16 cellular contexts compared by ENCODE assay signal in the genomic region with DNA sequence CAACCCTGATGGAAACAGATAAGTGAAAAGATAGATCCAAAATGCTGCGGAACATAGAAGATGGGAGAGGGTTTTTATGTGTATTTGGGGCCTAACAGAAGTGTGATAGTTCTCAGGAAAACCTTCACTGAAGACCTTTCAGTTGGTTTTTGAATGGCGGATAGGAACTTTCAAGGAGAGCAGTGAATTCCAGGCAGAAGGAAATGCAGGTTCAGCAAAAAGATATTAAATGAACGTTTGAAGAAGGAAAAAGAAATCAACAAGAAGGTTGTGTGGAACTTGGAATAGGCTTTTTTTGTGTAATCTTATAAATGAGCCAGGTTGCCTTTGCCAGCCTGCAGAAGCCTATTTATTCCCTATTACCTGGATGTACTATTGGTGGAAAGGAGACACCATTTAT. TPM values are rescaled to one million over a fixed set of nuclear protein-coding genes. Genes with fewer than 3 reads are reported as not detected.
DNase-seq lines count a peak whose midpoint lies in the region; ATAC-seq, FAIRE-seq and TF ChIP-seq lines count a peak whose summit lies in the region.
"Had no signal": no experiment of that assay in that cellular context is flagged by ENCODE, and none has a peak within 500 bp of the region (broad histone marks: within the 10 kb centered on the region; RNA-seq: fewer than 3 reads in every experiment).

No MANE protein-coding gene starts in this region.

- no TSS peak for BruUV-seq in PC-9 (replicated peaks; lab: Mats Ljungman, UMichigan)

- H4K20me1 ChIP-seq in PC-9 (ENCODE audit: insufficient read depth) (no peaks in the 10 kb centered on the region), fibroblast of lung (ENCODE audit: control insufficient read depth, extremely low read depth, insufficient read depth, low read length) (no peaks in the 10 kb centered on the region)

- CTCF ChIA-PET in PC-9 (lab: Charles Lee): no interaction called here

- H3K4me2 ChIP-seq in PC-9 (peak overlapping the region; percentile 85; the same call in 1 of the 2 replicates), fibroblast of lung (ENCODE audit: extremely low read depth, insufficient read depth, low read length) (peak overlapping the region; percentile 23)

- H3K4me3 ChIP-seq in left ventricle myocardium inferior: peak overlapping the region; percentile 86
- no peak overlapping the region for H3K4me3 ChIP-seq in right cardiac atrium (ENCODE audit: low read length)
- peak overlapping the region; percentile 77; the same call in 1 of the 2 replicates for H3K4me3 ChIP-seq in PC-9
- no peak overlapping the region for H3K4me3 ChIP-seq in fibroblast of lung (replicated peaks in 1 of 4; ENCODE audit: control extremely low read depth in 1 of 4, insufficient read depth in 1 of 4, low read depth in 3 of 4, low read length in 4 of 4)
- H3K4me3 ChIP-seq in small intestine (ENCODE audit: low read depth in 1 of 2, low read length in 2 of 2): no peak overlapping the region

- H3K79me2 ChIP-seq in PC-9 (ENCODE audit: low read depth): peaks cover 52% of the 10 kb centered on the region
- H3K79me2 ChIP-seq in fibroblast of lung (ENCODE audit: control insufficient read depth, insufficient read depth, low read length): peaks cover 45% of the 10 kb centered on the region

- peaks cover 11% of the 10 kb centered on the region for H3K36me3 Mint-ChIP-seq in type B pancreatic cell

- H3K9me2 ChIP-seq in PC-9 (ENCODE audit: insufficient read depth): no peaks in the 10 kb centered on the region

- intact Hi-C loops in left ventricle myocardium inferior (cut with micrococcal nuclease) (no loop called here), right cardiac atrium (cut with DNase I) (no loop called here), PC-9 (cut with micrococcal nuclease; ENCODE audit: unreplicated experiment) (no loop called here)

- no peaks in the 10 kb centered on the region for H3K9me3 ChIP-seq in left ventricle myocardium inferior (replicated peaks)
- no peaks in the 10 kb centered on the region for H3K9me3 ChIP-seq in right cardiac atrium (ENCODE audit: control insufficient read depth, low read length)
- H3K9me3 ChIP-seq in PC-9 (ENCODE audit: insufficient read depth, low read depth): no peaks in the 10 kb centered on the region
- no peaks in the 10 kb centered on the region for H3K9me3 ChIP-seq in fibroblast of lung (ENCODE audit: control insufficient read depth, insufficient read depth, low read depth, low read length)
- H3K9me3 ChIP-seq in small intestine (ENCODE audit: control insufficient read depth, low read depth): no peaks in the 10 kb centered on the region
- H3K9me3 ChIP-seq: HAP-1 had no signal

- FAIRE-seq in small intestine (lab: Jason Lieb, UNC): no peak

- no peaks in the 10 kb centered on the region for H3K9me3 Mint-ChIP-seq in type B pancreatic cell
- H3K9me3 Mint-ChIP-seq: activated T-helper 1 cell treated with anti-CD3 and anti-CD28 coated beads, Interleukin-12 subunit alpha, Interleukin-12 subunit beta, Interleukin-2, Interleukin-4 antibody, amounts not matched to agents 30 ng/mL and 10 ng/mL and 1 ng/mL, durations not matched to agents 14 hours and 24 hours and 36 hours had no signal

- H2AFZ ChIP-seq in PC-9: no peak overlapping the region
- H2AFZ ChIP-seq in fibroblast of lung (ENCODE audit: low read length): no peak overlapping the region
- H2AFZ ChIP-seq: parathyroid adenoma had no signal

- peaks cover 10% of the 10 kb centered on the region for H3F3A ChIP-seq in PC-9 (ENCODE audit: insufficient read depth, low read depth)

- H3K27ac Mint-ChIP-seq in type B pancreatic cell: no peak overlapping the region
- H3K27ac Mint-ChIP-seq: activated T-helper 1 cell treated with anti-CD3 and anti-CD28 coated beads, Interleukin-12 subunit alpha, Interleukin-12 subunit beta, Interleukin-2, Interleukin-4 antibody, amounts not matched to agents 30 ng/mL and 10 ng/mL and 1 ng/mL, durations not matched to agents 14 hours and 24 hours and 36 hours had no signal

- 70% methylated on average over 3 of the region's 3 CpGs for WGBS in right cardiac atrium
- 39 to 70% (median 57%) methylated on average over 3 of the region's 3 CpGs for WGBS in small intestine, 3 donors

- H3K4me1 ChIP-seq in left ventricle myocardium inferior (peaks cover 65% of the 10 kb centered on the region), right cardiac atrium (ENCODE audit: control insufficient read depth, insufficient read depth, low read length) (peaks cover 2% of the 10 kb centered on the region), PC-9 (replicated peaks; ENCODE audit: insufficient read depth) (peaks cover 27% of the 10 kb centered on the region), fibroblast of lung (ENCODE audit: control insufficient read depth, extremely low read depth, insufficient read depth, low read length) (peaks cover 3% of the 10 kb centered on the region), small intestine (ENCODE audit: control insufficient read depth in 2 of 2, insufficient read depth in 1 of 2, low read depth in 1 of 2, low read length in 1 of 2) (peaks cover 0 to 8% of the 10 kb centered on the region in 2 donors)
- H3K4me1 ChIP-seq: parathyroid adenoma had no signal

- POLR2A ChIA-PET in PC-9 (lab: Charles Lee; ENCODE audit: unreplicated experiment): no interaction called here

- no peak overlapping the region for H3K27ac ChIP-seq in left ventricle myocardium inferior (replicated peaks)
- no peak overlapping the region for H3K27ac ChIP-seq in right cardiac atrium (ENCODE audit: low read length)
- no peak overlapping the region for H3K27ac ChIP-seq in PC-9
- no peak overlapping the region for H3K27ac ChIP-seq in fibroblast of lung (ENCODE audit: insufficient read depth, low read length)
- no peak overlapping the region for H3K27ac ChIP-seq in small intestine (ENCODE audit: low read depth in 1 of 2, low read length in 1 of 2)
- H3K27ac ChIP-seq: HL-60, parathyroid adenoma had no signal

- DNase-seq in left ventricle myocardium inferior (no peak), right cardiac atrium (no peak), PC-9 (no peak), fibroblast of lung (ENCODE audit: low read depth in 2 of 2) (no peak), type B pancreatic cell (ENCODE audit: extremely low spot score, unreplicated experiment) (no peak), small intestine (no peak)
- DNase-seq: activated CD4-positive, alpha-beta T cell treated with anti-CD3 and anti-CD28 coated beads for 36 hours; DMS153; NCI-H1694 treated with DMSO at 0.1 percent for 48 hours had no signal

- no peak overlapping the region for H3K9ac ChIP-seq in fibroblast of lung (ENCODE audit: insufficient read depth, low read length)
- H3K9ac ChIP-seq: parathyroid adenoma had no signal

- peaks cover 16% of the 10 kb centered on the region for H3K4me1 Mint-ChIP-seq in type B pancreatic cell (ENCODE audit: unreplicated experiment)

- H3K36me3 ChIP-seq in left ventricle myocardium inferior: no peaks in the 10 kb centered on the region
- no peaks in the 10 kb centered on the region for H3K36me3 ChIP-seq in PC-9 (ENCODE audit: low read depth)
- no peaks in the 10 kb centered on the region for H3K36me3 ChIP-seq in fibroblast of lung (ENCODE audit: control insufficient read depth, insufficient read depth, low read length)
- no peaks in the 10 kb centered on the region for H3K36me3 ChIP-seq in small intestine (ENCODE audit: control insufficient read depth in 2 of 2, insufficient read depth in 2 of 2, low read length in 2 of 2)
- H3K36me3 ChIP-seq: HAP-1 had no signal

- TF ChIP-seq CTCF in left ventricle myocardium inferior (IDR thresholded peaks at IDR 0.05; ENCODE audit: borderline replicate concordance) (no peak), PC-9 (conservative IDR thresholded peaks at IDR 0.05) (no peak), fibroblast of lung (conservative IDR thresholded peaks at IDR 0.05 in 1 of 2, IDR thresholded peaks at IDR 0.05 in 1 of 2; ENCODE audit: low read depth in 1 of 2, low read length in 2 of 2) (no peak), type B pancreatic cell (conservative IDR thresholded peaks at IDR 0.05) (no peak)

- no peak for ATAC-seq in right cardiac atrium
- no peak for ATAC-seq in GM21367 (IDR thresholded peaks at IDR 0.05; ENCODE audit: unreplicated experiment)
- ATAC-seq in HG02759 (IDR thresholded peaks at IDR 0.05; ENCODE audit: unreplicated experiment): no peak
- ATAC-seq: activated CD4-positive, alpha-beta T cell treated with anti-CD3 and anti-CD28 coated beads for 36 hours; Panc1 had no signal

- peak overlapping the region; percentile 96 for H3K4me3 Mint-ChIP-seq in type B pancreatic cell

- H3K27me3 Mint-ChIP-seq in type B pancreatic cell: no peaks in the 10 kb centered on the region
- H3K27me3 Mint-ChIP-seq: activated CD4-positive, alpha-beta T cell treated with anti-CD3 and anti-CD28 coated beads for 36 hours had no signal

- H3K27me3 ChIP-seq in left ventricle myocardium inferior (ENCODE audit: low read depth): no peaks in the 10 kb centered on the region
- no peaks in the 10 kb centered on the region for H3K27me3 ChIP-seq in right cardiac atrium (ENCODE audit: control insufficient read depth, insufficient read depth)
- no peaks in the 10 kb centered on the region for H3K27me3 ChIP-seq in PC-9 (ENCODE audit: insufficient read depth, low read depth)
- H3K27me3 ChIP-seq in fibroblast of lung (ENCODE audit: control insufficient read depth, insufficient read depth, low read length): no peaks in the 10 kb centered on the region
- no peaks in the 10 kb centered on the region for H3K27me3 ChIP-seq in small intestine (ENCODE audit: control insufficient read depth in 2 of 2, insufficient read depth in 2 of 2, low read length in 2 of 2)

RNA-seq across cellular contexts. Expression of gene PPIP5K2, which starts 2.1 kb away (rescaled TPM):
- total RNA-seq in left ventricle myocardium inferior: 28.5 TPM
- 10 to 100 TPM; 37.0 to 40.8 (median 38.0) TPM for total RNA-seq in right cardiac atrium
- 14.1 TPM for polyA plus RNA-seq in right cardiac atrium
- total RNA-seq in PC-9 (2021): 30.5 and 35.5 TPM in 2 replicates
- 41.6 and 42.1 TPM in 2 replicates for total RNA-seq in fibroblast of lung
- 45.6 and 49.3 TPM in 2 replicates for polyA plus RNA-seq in fibroblast of lung
- 23.9 and 26.9 TPM in 2 replicates for polyA plus RNA-seq in fibroblast of lung (2012)
- polyA minus RNA-seq in fibroblast of lung (ENCODE audit: low replicate concordance): 26.0 and 39.5 TPM in 2 replicates
- total RNA-seq in type B pancreatic cell (ENCODE audit: low replicate concordance): 59.5 and 71.5 TPM in 2 replicates
- 10 to 100 TPM; 11.9 to 17.9 (median 14.3) TPM for polyA plus RNA-seq in small intestine

RNA-seq across cellular contexts. Expression of gene GIN1, which starts 2.3 kb away (rescaled TPM):
- total RNA-seq in left ventricle myocardium inferior (14.1 TPM), right cardiac atrium (10 to 100 TPM; 12.7 to 14.8 (median 13.3) TPM), PC-9 (2021) (5.2 and 7.9 TPM in 2 replicates), fibroblast of lung (7.2 and 7.6 TPM in 2 replicates), type B pancreatic cell (ENCODE audit: low replicate concordance) (6.9 and 8.0 TPM in 2 replicates)
- polyA plus RNA-seq in right cardiac atrium (7.6 TPM), fibroblast of lung (4.0 and 4.3 TPM in 2 replicates), small intestine (1 to 10 TPM; 2.7 to 3.8 (median 3.2) TPM)
- 5.4 and 5.6 TPM in 2 replicates for polyA plus RNA-seq in fibroblast of lung (2012)
- not detected in 2 replicates for polyA minus RNA-seq in fibroblast of lung (ENCODE audit: low replicate concordance)

Comparison
In these comparisons a context has a peak if more than half of its experiments do, and no peak if none do; other contexts are left out.
1. H3K4me3 ChIP-seq: peak in left ventricle myocardium inferior (single experiment) and PC-9 (single experiment); none in right cardiac atrium (single experiment), fibroblast of lung (0 of 4) and small intestine (0 of 2).